Comparison of ENCODE assay signal across 29 cellular contexts in genomic region chr2:123162400-123163016, GRCh38.
"Had no signal": no experiment of that assay in that cellular context is flagged by ENCODE, and none has a peak within 500 bp of the region (broad histone marks: within the 10 kb centered on the region; RNA-seq: fewer than 3 reads in every experiment).

No MANE protein-coding gene starts in this region.

- H3K27ac ChIP-seq: stomach, suprapubic skin, testis, thoracic aorta, thyroid gland, tibial artery, tibial nerve, transverse colon, upper lobe of left lung, upper lobe of right lung, uterus, vagina had no signal

- H3K4me1 ChIP-seq: stomach, suprapubic skin, testis, thyroid gland, tibial artery, tibial nerve, transverse colon, upper lobe of left lung, upper lobe of right lung, uterus, vagina had no signal

- H3K27me3 Mint-ChIP-seq: stimulated activated memory B cell treated with anti-CD40 and anti-IgM and Interleukin-4, amounts not matched to agents 10 μg/mL and 1 μg/mL and 100 μg/mL, for 72 hours; stimulated activated naive B cell treated with anti-CD40 and anti-IgM and Interleukin-4, amounts not matched to agents 10 μg/mL and 1 μg/mL and 100 μg/mL, for 72 hours; stimulated activated naive CD8-positive, alpha-beta T cell treated with anti-CD3 and anti-CD28 coated beads, Interleukin-15, amount 100 ng/mL, for 72 hours; stimulated activated naive CD8-positive, alpha-beta T cell treated with anti-CD3 and anti-CD28 coated beads, Interleukin-15, Interleukin-2, amounts not matched to agents 100 ng/mL and 50 ng/mL, for 24 hours; type B pancreatic cell had no signal

- H3K36me3 ChIP-seq: stomach, suprapubic skin, thoracic aorta, thyroid gland, tibial artery, tibial nerve, transverse colon, upper lobe of left lung, upper lobe of right lung, uterus, vagina had no signal

- H3K4me1 Mint-ChIP-seq: stimulated activated effector memory CD8-positive, alpha-beta T cell treated with anti-CD3 and anti-CD28 coated beads, Interleukin-12 subunit alpha, Interleukin-12 subunit beta, amount 100 ng/mL, for 72 hours; stimulated activated memory B cell treated with anti-CD40 and anti-IgM and Interleukin-4, amounts not matched to agents 10 μg/mL and 1 μg/mL and 100 μg/mL, for 72 hours; stimulated activated naive B cell treated with anti-CD40 and anti-IgM and Interleukin-4, amounts not matched to agents 10 μg/mL and 1 μg/mL and 100 μg/mL, for 72 hours; stimulated activated naive CD8-positive, alpha-beta T cell treated with anti-CD3 and anti-CD28 coated beads, Interleukin-15, amount 100 ng/mL, for 72 hours had no signal

- H3K4me3 Mint-ChIP-seq: stimulated activated effector memory CD8-positive, alpha-beta T cell treated with anti-CD3 and anti-CD28 coated beads, Interleukin-12 subunit alpha, Interleukin-12 subunit beta, amount 100 ng/mL, for 72 hours; stimulated activated memory B cell treated with anti-CD40 and anti-IgM and Interleukin-4, amounts not matched to agents 10 μg/mL and 1 μg/mL and 100 μg/mL, for 72 hours; stimulated activated naive B cell treated with anti-CD40 and anti-IgM and Interleukin-4, amounts not matched to agents 10 μg/mL and 1 μg/mL and 100 μg/mL, for 72 hours; stimulated activated naive CD8-positive, alpha-beta T cell treated with anti-CD3 and anti-CD28 coated beads, Interleukin-15, amount 100 ng/mL, for 72 hours; stimulated activated naive CD8-positive, alpha-beta T cell treated with anti-CD3 and anti-CD28 coated beads, Interleukin-15, Interleukin-2, amounts not matched to agents 100 ng/mL and 50 ng/mL, for 24 hours; type B pancreatic cell had no signal

- H3K4me3 ChIP-seq: stomach, suprapubic skin, testis, thoracic aorta, thyroid gland, tibial artery, tibial nerve, transverse colon, upper lobe of left lung, upper lobe of right lung, uterus, vagina had no signal

- ATAC-seq: stimulated activated effector memory CD8-positive, alpha-beta T cell treated with anti-CD3 and anti-CD28 coated beads, Interleukin-12 subunit alpha, Interleukin-12 subunit beta, amount 100 ng/mL, for 72 hours; stimulated activated memory B cell treated with anti-CD40 and anti-IgM and Interleukin-4, amounts not matched to agents 10 μg/mL and 1 μg/mL and 100 μg/mL, for 72 hours; stimulated activated naive B cell treated with anti-CD40 and anti-IgM and Interleukin-4, amounts not matched to agents 10 μg/mL and 1 μg/mL and 100 μg/mL, for 72 hours; stimulated activated naive CD8-positive, alpha-beta T cell treated with anti-CD3 and anti-CD28 coated beads, Interleukin-15, amount 100 ng/mL, for 72 hours; stimulated activated naive CD8-positive, alpha-beta T cell treated with anti-CD3 and anti-CD28 coated beads, Interleukin-15, Interleukin-2, amounts not matched to agents 100 U/mL and 50 U/mL, for 24 hours; upper lobe of right lung had no signal

- H3K9me3 ChIP-seq: stomach, suprapubic skin, testis, thoracic aorta, thyroid gland, tibial artery, tibial nerve, transverse colon, upper lobe of left lung, upper lobe of right lung, uterus, vagina had no signal

- H3K27me3 ChIP-seq: stomach, suprapubic skin, testis, thyroid gland, tibial artery, tibial nerve, transverse colon, upper lobe of left lung, upper lobe of right lung, uterus, vagina had no signal

- DNase-seq: stimulated activated CD4-positive, alpha-beta T cell treated with anti-CD3 and anti-CD28 coated beads, Interleukin-2, amount 100 ng/mL, for 48 hours; stimulated activated CD4-positive, alpha-beta T cell treated with anti-CD3 and anti-CD28 coated beads, Interleukin-4, amount 100 ng/mL, for 1 hour; stimulated activated CD4-positive, alpha-beta T cell treated with anti-CD3 and anti-CD28 coated beads, Interleukin-4, amount 100 ng/mL, for 24 hours; stimulated activated CD4-positive, alpha-beta T cell treated with anti-CD3 and anti-CD28 coated beads, Interleukin-4, amount 100 ng/mL, for 4 hours; stimulated activated CD8-positive, alpha-beta memory T cell treated with anti-CD3 and anti-CD28 coated beads, Interleukin-4, amount 100 ng/mL, for 48 hours; stimulated activated naive B cell treated with anti-CD40 and anti-IgM and Interleukin-4, amounts not matched to agents 10 μg/mL and 1 μg/mL and 100 μg/mL, for 72 hours; stimulated activated naive CD4-positive, alpha-beta T cell; stimulated activated naive CD4-positive, alpha-beta T cell treated with Interleukin-2 at 50 U/mL for 16 hours; stimulated activated naive CD8-positive, alpha-beta T cell treated with anti-CD3 and anti-CD28 coated beads, Interleukin-15, amount 100 ng/mL, for 72 hours; stimulated activated naive CD8-positive, alpha-beta T cell treated with anti-CD3 and anti-CD28 coated beads, Interleukin-15, Interleukin-2, amounts not matched to agents 100 U/mL and 50 U/mL, for 24 hours; stomach; substantia nigra; testis; thyroid gland; tibial artery; transverse colon; trophoblast cell; upper lobe of left lung; upper lobe of right lung; uterus had no signal

- FAIRE-seq: urothelium cell line had no signal

- H3K27ac Mint-ChIP-seq: stimulated activated effector memory CD8-positive, alpha-beta T cell treated with anti-CD3 and anti-CD28 coated beads, Interleukin-12 subunit alpha, Interleukin-12 subunit beta, amount 100 ng/mL, for 72 hours; stimulated activated memory B cell treated with anti-CD40 and anti-IgM and Interleukin-4, amounts not matched to agents 10 μg/mL and 1 μg/mL and 100 μg/mL, for 72 hours; stimulated activated naive B cell treated with anti-CD40 and anti-IgM and Interleukin-4, amounts not matched to agents 10 μg/mL and 1 μg/mL and 100 μg/mL, for 72 hours; stimulated activated naive CD8-positive, alpha-beta T cell treated with anti-CD3 and anti-CD28 coated beads, Interleukin-15, amount 100 ng/mL, for 72 hours; stimulated activated naive CD8-positive, alpha-beta T cell treated with anti-CD3 and anti-CD28 coated beads, Interleukin-15, Interleukin-2, amounts not matched to agents 100 ng/mL and 50 ng/mL, for 24 hours; type B pancreatic cell had no signal

- H3K36me3 Mint-ChIP-seq: stimulated activated effector memory CD8-positive, alpha-beta T cell treated with anti-CD3 and anti-CD28 coated beads, Interleukin-12 subunit alpha, Interleukin-12 subunit beta, amount 100 ng/mL, for 72 hours; stimulated activated memory B cell treated with anti-CD40 and anti-IgM and Interleukin-4, amounts not matched to agents 10 μg/mL and 1 μg/mL and 100 μg/mL, for 72 hours; stimulated activated naive B cell treated with anti-CD40 and anti-IgM and Interleukin-4, amounts not matched to agents 10 μg/mL and 1 μg/mL and 100 μg/mL, for 72 hours; type B pancreatic cell had no signal

- H3K9me3 Mint-ChIP-seq: type B pancreatic cell had no signal
